9 cellular contexts compared by ENCODE assay signal in genomic region chr19:47663435-47663910, GRCh38. TPM values are rescaled to one million over a fixed set of nuclear protein-coding genes. Genes with fewer than 3 reads are reported as not detected.
A peak's percentile ranks its signal among the peaks of the same experiment; 100 is the strongest.
DNase-seq lines count a peak whose midpoint lies in the region; ATAC-seq, FAIRE-seq and TF ChIP-seq lines count a peak whose summit lies in the region.
"Had no signal": no experiment of that assay in that cellular context is flagged by ENCODE, and none has a peak within 500 bp of the region (broad histone marks: within the 10 kb centered on the region; RNA-seq: fewer than 3 reads in every experiment).

No MANE protein-coding gene starts in this region.

- no peaks in the 10 kb centered on the region for H3K9me3 Mint-ChIP-seq in GM23338
- no peaks in the 10 kb centered on the region for H3K9me3 Mint-ChIP-seq in naive thymus-derived CD8-positive, alpha-beta T cell
- no peaks in the 10 kb centered on the region for H3K9me3 Mint-ChIP-seq in stimulated activated naive B cell treated with anti-CD40 and anti-IgM and Interleukin-4, amounts not matched to agents 10 μg/mL and 1 μg/mL and 100 μg/mL, for 72 hours

- intact Hi-C loops in adrenal gland (cut with DNase I) = no loop called here
- intact Hi-C loops in left ventricle myocardium inferior (cut with micrococcal nuclease) = no loop called here

- WGBS in adrenal gland, 4 donors = 48 to 77% (median 69%) methylated on average over 3 of the region's 3 CpGs
- WGBS in small intestine, 3 donors = 54 to 66% (median 56%) methylated on average over 3 of the region's 3 CpGs

- peaks cover 8% of the 10 kb centered on the region for H3K27me3 Mint-ChIP-seq in GM23338 (ENCODE audit: insufficient read depth, low read depth, poor library complexity)
- no peaks in the 10 kb centered on the region for H3K27me3 Mint-ChIP-seq in naive thymus-derived CD8-positive, alpha-beta T cell
- no peaks in the 10 kb centered on the region for H3K27me3 Mint-ChIP-seq in stimulated activated naive B cell treated with anti-CD40 and anti-IgM and Interleukin-4, amounts not matched to agents 10 μg/mL and 1 μg/mL and 100 μg/mL, for 72 hours

- H3K4me1 Mint-ChIP-seq in GM23338 = peaks cover 22% of the 10 kb centered on the region
- H3K4me1 Mint-ChIP-seq in naive thymus-derived CD8-positive, alpha-beta T cell = peaks cover 21 to 65% (median 28%) of the 10 kb centered on the region in 4 donors
- H3K4me1 Mint-ChIP-seq in stimulated activated naive B cell treated with anti-CD40 and anti-IgM and Interleukin-4, amounts not matched to agents 10 μg/mL and 1 μg/mL and 100 μg/mL, for 72 hours = peaks cover 16 to 29% of the 10 kb centered on the region in 2 donors

- DNase-seq in GM23338 (ENCODE audit: low spot score) (no peak), adrenal gland (no peak), left ventricle myocardium inferior (no peak), small intestine (peak; percentile 11), NCI-H748 (lab: John Stamatoyannopoulos, UW; ENCODE audit: unreplicated experiment) (no peak)
- no peak for DNase-seq in naive thymus-derived CD8-positive, alpha-beta T cell
- no peak for DNase-seq in activated T-cell treated with anti-CD3 and anti-CD28 coated beads, Interleukin-2, amount 50 U/mL, for 1 hour
- no peak for DNase-seq in stimulated activated naive B cell treated with anti-CD40 and anti-IgM and Interleukin-4, amounts not matched to agents 10 μg/mL and 1 μg/mL and 100 μg/mL, for 72 hours
- DNase-seq: activated naive CD4-positive, alpha-beta T cell had no signal

- FAIRE-seq in small intestine (lab: Jason Lieb, UNC) = no peak

- H3K36me3 ChIP-seq in GM23338 (ENCODE audit: insufficient read depth) = no peaks in the 10 kb centered on the region
- no peaks in the 10 kb centered on the region for H3K36me3 ChIP-seq in adrenal gland (replicated peaks in 1 of 2)
- H3K36me3 ChIP-seq in left ventricle myocardium inferior = no peaks in the 10 kb centered on the region
- no peaks in the 10 kb centered on the region for H3K36me3 ChIP-seq in small intestine (ENCODE audit: control insufficient read depth in 2 of 2, insufficient read depth in 2 of 2, low read length in 2 of 2)

- 0 out of 2 replicates have a peak, but pooled peaks cover 2% of the 10 kb centered on the region for H3F3A ChIP-seq in GM23338 (replicated peaks; ENCODE audit: low read depth)

- H3K27ac Mint-ChIP-seq in GM23338 = no peak overlapping the region; the same call in 1 of the 2 replicates
- H3K27ac Mint-ChIP-seq in naive thymus-derived CD8-positive, alpha-beta T cell = no peak overlapping the region
- H3K27ac Mint-ChIP-seq in stimulated activated naive B cell treated with anti-CD40 and anti-IgM and Interleukin-4, amounts not matched to agents 10 μg/mL and 1 μg/mL and 100 μg/mL, for 72 hours = no peak overlapping the region

- H3K9me2 ChIP-seq in GM23338 (ENCODE audit: insufficient read depth) = no peaks in the 10 kb centered on the region

- peaks cover 81% of the 10 kb centered on the region for H3K79me2 ChIP-seq in GM23338 (replicated peaks; ENCODE audit: insufficient read depth)

- H3K4me3 Mint-ChIP-seq in GM23338 = no peak overlapping the region
- H3K4me3 Mint-ChIP-seq in naive thymus-derived CD8-positive, alpha-beta T cell = no peak overlapping the region
- H3K4me3 Mint-ChIP-seq in stimulated activated naive B cell treated with anti-CD40 and anti-IgM and Interleukin-4, amounts not matched to agents 10 μg/mL and 1 μg/mL and 100 μg/mL, for 72 hours = no peak overlapping the region

- TF ChIP-seq POLR2A in adrenal gland (IDR thresholded peaks at IDR 0.05) = no peak

- H3K27me3 ChIP-seq in GM23338 (ENCODE audit: insufficient read depth) (no peaks in the 10 kb centered on the region), adrenal gland (no peaks in the 10 kb centered on the region), left ventricle myocardium inferior (ENCODE audit: low read depth) (no peaks in the 10 kb centered on the region), small intestine (ENCODE audit: control insufficient read depth in 2 of 2, insufficient read depth in 2 of 2, low read length in 2 of 2) (no peaks in the 10 kb centered on the region)

- peaks cover 2% of the 10 kb centered on the region; the same call in 1 of the 3 replicates for H3K36me3 Mint-ChIP-seq in GM23338 (ENCODE audit: low read depth)
- H3K36me3 Mint-ChIP-seq in naive thymus-derived CD8-positive, alpha-beta T cell = peaks cover 0 to 43% (median 2%) of the 10 kb centered on the region in 3 donors
- peaks cover 9 to 22% of the 10 kb centered on the region in 2 donors for H3K36me3 Mint-ChIP-seq in stimulated activated naive B cell treated with anti-CD40 and anti-IgM and Interleukin-4, amounts not matched to agents 10 μg/mL and 1 μg/mL and 100 μg/mL, for 72 hours

- ATAC-seq in GM23338 = no peak
- no peak for ATAC-seq in naive thymus-derived CD8-positive, alpha-beta T cell
- no peak for ATAC-seq in stimulated activated naive B cell treated with anti-CD40 and anti-IgM and Interleukin-4, amounts not matched to agents 10 μg/mL and 1 μg/mL and 100 μg/mL, for 72 hours (replicated peaks)

- H3K4me1 ChIP-seq in GM23338 (ENCODE audit: insufficient read depth) = peaks cover 22% of the 10 kb centered on the region
- peaks cover 26 to 57% of the 10 kb centered on the region in 2 donors for H3K4me1 ChIP-seq in adrenal gland (replicated peaks in 1 of 2)
- peaks cover 96% of the 10 kb centered on the region for H3K4me1 ChIP-seq in left ventricle myocardium inferior
- peaks cover 18% of the 10 kb centered on the region in 2 donors for H3K4me1 ChIP-seq in small intestine (ENCODE audit: control insufficient read depth in 2 of 2, insufficient read depth in 1 of 2, low read depth in 1 of 2, low read length in 1 of 2)

- 0 out of 2 replicates have a peak overlapping the region, but pooled peaks have one; percentile 39 for H3K27ac ChIP-seq in GM23338 (ENCODE audit: low read depth)
- H3K27ac ChIP-seq in adrenal gland = peak overlapping the region; percentile 42 to 99 (median 88)
- peak overlapping the region; percentile 97 for H3K27ac ChIP-seq in left ventricle myocardium inferior (replicated peaks)
- peak overlapping the region; percentile 84 to 97 for H3K27ac ChIP-seq in small intestine (ENCODE audit: low read depth in 1 of 2, low read length in 1 of 2)

- TF ChIP-seq CTCF in GM23338 (conservative IDR thresholded peaks at IDR 0.05; ENCODE audit: low read depth in 2 of 2) = no peak
- no peak for TF ChIP-seq CTCF in adrenal gland (IDR thresholded peaks at IDR 0.05)
- TF ChIP-seq CTCF in left ventricle myocardium inferior (IDR thresholded peaks at IDR 0.05; ENCODE audit: borderline replicate concordance) = no peak

- H3K9me3 ChIP-seq in adrenal gland (replicated peaks in 1 of 3) (no peaks in the 10 kb centered on the region), left ventricle myocardium inferior (replicated peaks) (no peaks in the 10 kb centered on the region), small intestine (ENCODE audit: control insufficient read depth, low read depth) (no peaks in the 10 kb centered on the region)

- H3K4me2 ChIP-seq in GM23338 = no peak overlapping the region

- H4K20me1 ChIP-seq in GM23338 (replicated peaks; ENCODE audit: insufficient read depth) = peaks cover 35% of the 10 kb centered on the region

- no peak overlapping the region for H2AFZ ChIP-seq in GM23338

- H3K4me3 ChIP-seq in GM23338 = no peak overlapping the region
- H3K4me3 ChIP-seq in adrenal gland = peak overlapping the region in 1 of 4 donors; percentile 22
- peak overlapping the region; percentile 41 for H3K4me3 ChIP-seq in left ventricle myocardium inferior
- H3K4me3 ChIP-seq in small intestine (ENCODE audit: low read depth in 1 of 2, low read length in 2 of 2) = no peak overlapping the region

- POLR2A ChIA-PET in naive thymus-derived CD8-positive, alpha-beta T cell (lab: Charles Lee) = no interaction called here

TF ChIP-seq in GM23338, 12 proteins besides CTCF, POLR2A, EP300 and RAD21 (continues in another document):
- TF ChIP-seq NANOG (IDR thresholded peaks at IDR 0.05; ENCODE audit: borderline replicate concordance) (no peak), ZNF331 (CRISPR knock-in tag; IDR thresholded peaks at IDR 0.05; ENCODE audit: low read depth) (no peak)

RNA-seq across cellular contexts. Expression of gene EHD2, which starts 49.7 kb away (rescaled TPM):
- total RNA-seq in GM23338 (2014; rRNA removed; shearing (Covaris generic)) = 10.8 and 11.7 TPM in 2 replicates
- polyA plus RNA-seq in GM23338 (2016; fragmentation: Nextera tagmentation; extraction: Ambion mirVana) = 6.6 TPM in 2 replicates
- 100 to 1,000 TPM in 6 of 8 donors, 10 to 100 TPM in 2; 60.6 to 170 (median 123) TPM for total RNA-seq in adrenal gland
- polyA plus RNA-seq in adrenal gland = 100 to 1,000 TPM in 1 of 3 donors, 10 to 100 TPM in 2; 34.1 to 101 (median 73.4) TPM
- 48.2 TPM for total RNA-seq in left ventricle myocardium inferior
- polyA plus RNA-seq in small intestine = 10 to 100 TPM in 1 of 3 donors, 1 to 10 TPM in 1, under 1 TPM in 1; 0.89 to 35.1 (median 7.3) TPM
- total RNA-seq in naive thymus-derived CD8-positive, alpha-beta T cell = not detected
- not detected for polyA plus RNA-seq in naive thymus-derived CD8-positive, alpha-beta T cell

RNA-seq across cellular contexts. Expression of gene BICRA, which starts 54.5 kb away (rescaled TPM):
- total RNA-seq in GM23338 (2014; rRNA removed; shearing (Covaris generic)) = 37.7 and 40.1 TPM in 2 replicates
- polyA plus RNA-seq in GM23338 (2016; fragmentation: Nextera tagmentation; extraction: Ambion mirVana) = 7.0 and 8.2 TPM in 2 replicates
- total RNA-seq in adrenal gland = 10 to 100 TPM in 4 of 8 donors, 1 to 10 TPM in 4; 5.3 to 16.8 (median 9.0) TPM
- polyA plus RNA-seq in adrenal gland = 10 to 100 TPM in 2 of 3 donors, 1 to 10 TPM in 1; 4.3 to 24.6 (median 14.5) TPM
- total RNA-seq in left ventricle myocardium inferior = 7.8 TPM
- polyA plus RNA-seq in small intestine = 1 to 10 TPM; 4.3 to 8.7 (median 8.1) TPM
- total RNA-seq in naive thymus-derived CD8-positive, alpha-beta T cell = 10 to 100 TPM; 32.7 to 35.5 TPM
- 1 to 10 TPM in 1 of 3 donors, under 1 TPM in 2; 0.23 to 1.4 (median 0.50) TPM for polyA plus RNA-seq in naive thymus-derived CD8-positive, alpha-beta T cell

Comparison
In these comparisons a context has a peak if more than half of its experiments do, and no peak if none do; other contexts are left out.
1. H3K27ac ChIP-seq: peak in every context shown above with its lines; median percentile 97 in left ventricle myocardium inferior; 90 in small intestine; 88 in adrenal gland; 39 in GM23338.
2. RNA of gene EHD2, which starts 49.7 kb away (total RNA-seq): 60.6 to 170 TPM in adrenal gland, 48.2 TPM in left ventricle myocardium inferior (single experiment) and 10.8 to 11.7 TPM in GM23338; not detected in naive thymus-derived CD8-positive, alpha-beta T cell; every median in the first group is over 10 times any median in the second.